ENCODE assay signal across 8 cellular contexts in genomic region chr17:2071024-2071385, GRCh38. TPM values are rescaled to one million over a fixed set of nuclear protein-coding genes. Genes with fewer than 3 reads are reported as not detected.
DNase-seq lines count a peak whose midpoint lies in the region; ATAC-seq and TF ChIP-seq lines count a peak whose summit lies in the region.
"Had no signal": no experiment of that assay in that cellular context is flagged by ENCODE, and none has a peak within 500 bp of the region (broad histone marks: within the 10 kb centered on the region; RNA-seq: fewer than 3 reads in every experiment).

No MANE protein-coding gene starts in this region.

- DNase-seq in sigmoid colon = no peak
- DNase-seq in NCI-H2029 treated with DMSO at 0.1 percent for 48 hours (lab: John Stamatoyannopoulos, UW) = no peak
- DNase-seq in SIG-M5 (lab: John Stamatoyannopoulos, UW) = no peak
- DNase-seq: NCI-H1105 had no signal

- H3K27ac ChIP-seq in adipose tissue (ENCODE audit: low read depth, low read length) (peak overlapping the region; percentile 48), sigmoid colon (peak overlapping the region; percentile 58 to 78 (median 74))

- TF ChIP-seq POLR2A in sigmoid colon (IDR thresholded peaks at IDR 0.05) = no peak

- no peak for TF ChIP-seq EP300 in sigmoid colon (IDR thresholded peaks at IDR 0.05)

- H3K27ac Mint-ChIP-seq in IgD-negative memory B cell = peak overlapping the region in 2 of 3 donors; percentile 79 to 80

- TF ChIP-seq CTCF in sigmoid colon (IDR thresholded peaks at IDR 0.05) = no peak

- H3K4me1 ChIP-seq in sigmoid colon = peaks cover 0 to 62% (median 46%) of the 10 kb centered on the region in 4 donors

- peaks cover 7% of the 10 kb centered on the region for H3K36me3 Mint-ChIP-seq in IgD-negative memory B cell

- H3K4me3 Mint-ChIP-seq in IgD-negative memory B cell = peak overlapping the region in 2 of 4 donors; percentile 55 to 76

- H3K27me3 Mint-ChIP-seq in IgD-negative memory B cell = no peaks in the 10 kb centered on the region

- peaks cover 15 to 18% (median 17%) of the 10 kb centered on the region in 3 donors for H3K4me1 Mint-ChIP-seq in IgD-negative memory B cell

- H3K4me3 ChIP-seq in sigmoid colon = no peak overlapping the region

- H3K36me3 ChIP-seq in sigmoid colon = peaks cover 0 to 14% (median 2%) of the 10 kb centered on the region in 4 donors

- H3K9me3 Mint-ChIP-seq in IgD-negative memory B cell = no peaks in the 10 kb centered on the region

- no peak for ATAC-seq in GM18868 (IDR thresholded peaks at IDR 0.05; ENCODE audit: unreplicated experiment)

- intact Hi-C loops in sigmoid colon (cut with DNase I) = no loop called here

- 82 to 88% (median 82%) methylated on average over 6 of the region's 6 CpGs for WGBS in adipose tissue, 3 donors
- WGBS in sigmoid colon, 2 donors = 85 to 91% methylated on average over 6 of the region's 6 CpGs

- no peaks in the 10 kb centered on the region for H3K27me3 ChIP-seq in sigmoid colon

- H3K9me3 ChIP-seq in sigmoid colon = no peaks in the 10 kb centered on the region

RNA-seq across cellular contexts. Expression of gene HIC1, which starts 16.1 kb away (rescaled TPM):
- 0.88 TPM for polyA plus RNA-seq in IgD-negative memory B cell
- 10 to 100 TPM in 2 of 3 donors, 1 to 10 TPM in 1; 1.6 to 23.3 (median 19.7) TPM for polyA plus RNA-seq in adipose tissue
- 10 to 100 TPM; 10.4 to 44.9 (median 24.8) TPM for total RNA-seq in sigmoid colon
- polyA plus RNA-seq in sigmoid colon = 1 to 10 TPM; 1.6 to 5.4 (median 5.1) TPM

RNA-seq across cellular contexts. Expression of gene OVCA2, which starts 29.2 kb away (rescaled TPM):
- 62.5 TPM for polyA plus RNA-seq in IgD-negative memory B cell
- polyA plus RNA-seq in adipose tissue = 10 to 100 TPM; 30.9 to 40.7 (median 38.7) TPM
- total RNA-seq in sigmoid colon = 10 to 100 TPM; 26.3 to 43.0 (median 32.9) TPM
- polyA plus RNA-seq in sigmoid colon = 10 to 100 TPM; 61.3 to 66.8 (median 63.3) TPM

RNA-seq across cellular contexts. Expression of gene DPH1, which starts 41.1 kb away (rescaled TPM):
- polyA plus RNA-seq in IgD-negative memory B cell (34.4 TPM), adipose tissue (10 to 100 TPM; 15.4 to 34.0 (median 31.1) TPM), sigmoid colon (10 to 100 TPM in 2 of 3 donors, 1 to 10 TPM in 1; 7.2 to 26.6 (median 12.0) TPM)
- total RNA-seq in sigmoid colon = 10 to 100 TPM; 27.6 to 60.1 (median 38.8) TPM

RNA-seq across cellular contexts. Expression of gene RTN4RL1, which starts 45.9 kb away (rescaled TPM):
- polyA plus RNA-seq in IgD-negative memory B cell = 0.44 TPM
- polyA plus RNA-seq in adipose tissue = 1 to 10 TPM; 1.6 to 8.7 (median 3.9) TPM
- under 1 TPM; 0.16 to 0.71 (median 0.48) TPM for total RNA-seq in sigmoid colon
- polyA plus RNA-seq in sigmoid colon = under 1 TPM in 2 of 3 donors, not detected in 1; under 0.01 to 0.69 TPM
- total RNA-seq: epithelial cell of proximal tubule had no signal
